In genomic region chr4:3712112-3712805, GRCh38 we compare ENCODE assay signal across 25 cellular contexts. TPM values are rescaled to one million over a fixed set of nuclear protein-coding genes. Genes with fewer than 3 reads are reported as not detected.
"Had no signal": no experiment of that assay in that cellular context is flagged by ENCODE, and none has a peak within 500 bp of the region (broad histone marks: within the 10 kb centered on the region; RNA-seq: fewer than 3 reads in every experiment).

No MANE protein-coding gene starts in this region.

- H3K9ac ChIP-seq: KMS-11 had no signal

- H3K4me1 ChIP-seq: adrenal gland had no signal

- DNase-seq: activated CD4-positive, alpha-beta T cell treated with anti-CD3 and anti-CD28 coated beads for 48 hours; activated CD4-positive, alpha-beta T cell treated with anti-CD3 and anti-CD28 coated beads, Interleukin-2, amount 50 U/mL, for 4 hours; activated CD4-positive, CD25-positive, alpha-beta regulatory T cell treated with anti-CD3 and anti-CD28 coated beads, Interleukin-2, amount 50 U/mL, for 72 hours; activated CD8-positive, alpha-beta memory T cell treated with anti-CD3 and anti-CD28 coated beads, Interleukin-2, amount 50 U/mL, for 48 hours; activated CD8-positive, alpha-beta T cell treated with anti-CD3 and anti-CD28 coated beads, Interleukin-2, amount 10 ng/mL, durations not matched to agents 7 days and 5 days; activated naive CD4-positive, alpha-beta T cell treated with anti-CD3 and anti-CD28 coated beads, Interleukin-2, amount 50 U/mL, for 16 hours; activated naive CD8-positive, alpha-beta T cell treated with anti-CD3 and anti-CD28 coated beads, Interleukin-2, amount 10 ng/mL, durations not matched to agents 7 days and 5 days; activated T-cell treated with anti-CD3 and anti-CD28 coated beads, Interleukin-2, amount 50 U/mL, for 1 hour; adrenal gland; anterior cingulate cortex; NCI-H1092; NCI-H1417; NCI-H1930; NCI-H2171 treated with DMSO at 0.1 percent for 48 hours; NCI-H226; NCI-H526 treated with DMSO at 0.1 percent for 48 hours; NK-92 treated with Interleukin-12 subunit alpha and Interleukin-12 subunit beta, amount 100 ng/mL, for 24 hours; OCI-M1; RPMI8226; SHP77 treated with DMSO at 0.1 percent for 48 hours; T-helper 17 cell; T-helper 9 cell had no signal

- H3K4me3 ChIP-seq: adrenal gland had no signal

- H3K27me3 ChIP-seq: adrenal gland had no signal

- H3K4me2 ChIP-seq: KMS-11 had no signal

- ATAC-seq: activated CD8-positive, alpha-beta T cell treated with anti-CD3 and anti-CD28 coated beads, Interleukin-2, amount 10 ng/mL, durations not matched to agents 7 days and 5 days; Panc1; T-helper 17 cell; WTC11 had no signal

- H3K27ac ChIP-seq: adrenal gland, KMS-11 had no signal

- H3K9me3 ChIP-seq: adrenal gland had no signal

- H3K36me3 ChIP-seq: adrenal gland had no signal

RNA-seq across cellular contexts. Expression of gene ADRA2C, which starts 53.9 kb away (rescaled TPM):
- total RNA-seq: activated CD8-positive, alpha-beta T cell treated with anti-CD3 and anti-CD28 coated beads, Interleukin-2, amount 10 ng/mL, durations not matched to agents 7 days and 5 days; activated naive CD8-positive, alpha-beta T cell treated with anti-CD3 and anti-CD28 coated beads, Interleukin-2, amount 10 ng/mL, durations not matched to agents 7 days and 5 days; T-helper 17 cell had no signal
